In the genomic region with DNA sequence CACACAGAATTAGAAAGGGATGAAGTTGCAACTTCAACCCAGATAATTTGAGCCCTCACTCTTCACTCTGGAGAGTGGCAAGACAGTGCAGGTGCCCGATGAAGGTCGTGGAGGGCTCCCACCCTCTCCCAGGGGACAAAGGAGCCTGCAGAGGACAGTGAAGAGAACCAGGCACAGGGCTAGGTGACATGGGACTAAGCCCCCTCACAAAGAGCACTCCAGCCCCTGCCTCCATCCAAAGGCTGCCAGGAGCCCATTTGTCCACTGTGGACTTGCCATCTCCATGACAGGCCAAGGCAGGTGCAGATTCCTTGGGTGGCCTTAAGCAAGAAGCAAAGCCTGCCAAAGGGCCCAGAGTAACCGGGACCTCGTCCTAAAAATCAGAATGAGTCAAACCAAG, we compare ENCODE assay signal across 30 cellular contexts. TPM values are rescaled to one million over a fixed set of nuclear protein-coding genes. Genes with fewer than 3 reads are reported as not detected.
DNase-seq lines count a peak whose midpoint lies in the region; ATAC-seq and TF ChIP-seq lines count a peak whose summit lies in the region.
"Had no signal": no experiment of that assay in that cellular context is flagged by ENCODE, and none has a peak within 500 bp of the region (broad histone marks: within the 10 kb centered on the region; RNA-seq: fewer than 3 reads in every experiment).

No MANE protein-coding gene starts in this region.

- TF ChIP-seq EP300 in gastroesophageal sphincter (IDR thresholded peaks at IDR 0.05): no peak

- H3K4me1 Mint-ChIP-seq in Calu3 (ENCODE audit: low read depth, unreplicated experiment) (peaks cover 52% of the 10 kb centered on the region), T-cell (peaks cover 0 to 7% (median 2%) of the 10 kb centered on the region in 3 donors)
- H3K4me1 Mint-ChIP-seq: activated CD8-positive, alpha-beta memory T cell treated with anti-CD3 and anti-CD28 coated beads, Interleukin-2, amount 10 ng/mL, durations not matched to agents 7 days and 5 days; activated naive CD8-positive, alpha-beta T cell treated with anti-CD3 and anti-CD28 coated beads, Interleukin-2, amount 50 U/mL, for 24 hours had no signal

- no peaks in the 10 kb centered on the region for H3K27me3 ChIP-seq in SJCRH30
- H3K27me3 ChIP-seq in gastroesophageal sphincter: no peaks in the 10 kb centered on the region
- H3K27me3 ChIP-seq in gastrocnemius medialis: no peaks in the 10 kb centered on the region
- H3K27me3 ChIP-seq in dorsolateral prefrontal cortex: no peaks in the 10 kb centered on the region
- H3K27me3 ChIP-seq: left lung, MG63, right lobe of liver, upper lobe of left lung had no signal

- intact Hi-C loops in Calu3 (cut with micrococcal nuclease; ENCODE audit: unreplicated experiment): no loop called here
- intact Hi-C loops in gastrocnemius medialis (cut with DNase I; ENCODE audit: low total_unique reads): loop anchor here (10.0 kb wide), 1 partner anchor 1054 kb away; the partner anchor contains the start of gene SLC2A5
- intact Hi-C loops in dorsolateral prefrontal cortex (cut with DNase I): loop anchor here in 1 of 2 donors (5.0 kb wide), 1 partner anchor 341 kb away; no protein-coding TSS in a partner anchor

- TF ChIP-seq CTCF in Calu3 (IDR thresholded peaks at IDR 0.05; ENCODE audit: unreplicated experiment): no peak
- TF ChIP-seq CTCF in gastroesophageal sphincter (IDR thresholded peaks at IDR 0.05): no peak
- no peak for TF ChIP-seq CTCF in gastrocnemius medialis (IDR thresholded peaks at IDR 0.05 in 4 of 5, conservative IDR thresholded peaks at IDR 0.05 in 1 of 5)
- no peak for TF ChIP-seq CTCF in dorsolateral prefrontal cortex (IDR thresholded peaks at IDR 0.05 in 54 of 56, conservative IDR thresholded peaks at IDR 0.05 in 2 of 56; ENCODE audit: low read depth in 1 of 56, partially characterized antibody in 56 of 56)

- H3K27ac ChIP-seq in SJCRH30: no peak overlapping the region
- H3K27ac ChIP-seq in gastroesophageal sphincter: peak overlapping the region in 3 of 4 donors; percentile 43 to 62 (median 56)
- peak overlapping the region; percentile 76 to 94 (median 88) for H3K27ac ChIP-seq in gastrocnemius medialis
- peak overlapping the region in 3 of 59 donors; percentile 7 to 33 (median 11) for H3K27ac ChIP-seq in dorsolateral prefrontal cortex
- H3K27ac ChIP-seq: left lung, upper lobe of left lung had no signal

- BruUV-seq in Calu3 (replicated peaks; lab: Mats Ljungman, UMichigan): no TSS peak

- H3K4me3 Mint-ChIP-seq in Calu3 (ENCODE audit: low read depth, unreplicated experiment) (no peak overlapping the region), T-cell (no peak overlapping the region)
- H3K4me3 Mint-ChIP-seq: activated CD8-positive, alpha-beta memory T cell treated with anti-CD3 and anti-CD28 coated beads, Interleukin-2, amount 10 ng/mL, durations not matched to agents 7 days and 5 days; activated naive CD8-positive, alpha-beta T cell treated with anti-CD3 and anti-CD28 coated beads, Interleukin-2, amount 50 U/mL, for 24 hours; activated T-cell treated with anti-CD3 and anti-CD28 coated beads, Interleukin-2, amount 50 U/mL, for 4 hours; dendritic cell treated with granulocyte-macrophage colony-stimulating factor and Interleukin-4, amounts not matched to agents 40 ng/mL and 50 ng/mL, for 4 days; memory B cell; T-helper 17 cell had no signal

- H3K36me3 ChIP-seq in SJCRH30 (peaks cover 80% of the 10 kb centered on the region), gastroesophageal sphincter (peaks cover 27 to 74% of the 10 kb centered on the region in 2 donors), gastrocnemius medialis (peaks cover 4 to 29% of the 10 kb centered on the region in 2 donors)

- H3K27ac Mint-ChIP-seq in Calu3 (ENCODE audit: unreplicated experiment) (peak overlapping the region; percentile 35), T-cell (no peak overlapping the region)
- H3K27ac Mint-ChIP-seq: activated CD8-positive, alpha-beta memory T cell treated with anti-CD3 and anti-CD28 coated beads, Interleukin-2, amount 10 ng/mL, durations not matched to agents 7 days and 5 days; activated naive CD8-positive, alpha-beta T cell treated with anti-CD3 and anti-CD28 coated beads, Interleukin-2, amount 50 U/mL, for 24 hours; dendritic cell treated with granulocyte-macrophage colony-stimulating factor and Interleukin-4, amounts not matched to agents 40 ng/mL and 50 ng/mL, for 4 days; memory B cell; T-helper 17 cell had no signal

- ATAC-seq in gastroesophageal sphincter: no peak
- peak; percentile 77 to 90 for ATAC-seq in gastrocnemius medialis
- no peak for ATAC-seq in T-cell (replicated peaks in 1 of 4)
- no peak for ATAC-seq in HG03135 (IDR thresholded peaks at IDR 0.05; ENCODE audit: unreplicated experiment)
- ATAC-seq: activated CD8-positive, alpha-beta memory T cell treated with anti-CD3 and anti-CD28 coated beads, Interleukin-2, amount 10 ng/mL, durations not matched to agents 7 days and 5 days; activated naive CD8-positive, alpha-beta T cell treated with anti-CD3 and anti-CD28 coated beads, Interleukin-2, amount 50 U/mL, for 24 hours; activated T-cell treated with anti-CD3 and anti-CD28 coated beads, Interleukin-2, amount 50 U/mL, for 4 hours; left lung; SK-N-SH treated with all-trans-retinoic acid at 6 μM for 48 hours; T-helper 17 cell had no signal

- TF ChIP-seq POLR2A in gastroesophageal sphincter (IDR thresholded peaks at IDR 0.05) (no peak), gastrocnemius medialis (IDR thresholded peaks at IDR 0.05) (no peak)

- H3K4me3 ChIP-seq in SJCRH30: no peak overlapping the region
- no peak overlapping the region for H3K4me3 ChIP-seq in gastroesophageal sphincter
- no peak overlapping the region for H3K4me3 ChIP-seq in gastrocnemius medialis
- no peak overlapping the region for H3K4me3 ChIP-seq in dorsolateral prefrontal cortex
- H3K4me3 ChIP-seq: left lung, MG63, right lobe of liver, upper lobe of left lung had no signal

- POLR2A ChIA-PET in T-cell (lab: Charles Lee): no interaction called here

- no peaks in the 10 kb centered on the region for H3K27me3 Mint-ChIP-seq in Calu3 (ENCODE audit: unreplicated experiment)
- peaks cover 0 to 3% of the 10 kb centered on the region in 2 donors for H3K27me3 Mint-ChIP-seq in T-cell
- H3K27me3 Mint-ChIP-seq: activated CD8-positive, alpha-beta memory T cell treated with anti-CD3 and anti-CD28 coated beads, Interleukin-2, amount 10 ng/mL, durations not matched to agents 7 days and 5 days; memory B cell had no signal

- in situ Hi-C loops in gastrocnemius medialis (cut with MboI; ENCODE audit: low sequenced_read_pairs in 4 of 4): no loop called here
- in situ Hi-C loops in G401 (cut with HindIII; ENCODE audit: low sequenced_read_pairs): loop anchor here (10.0 kb wide), 1 partner anchor 284 kb away; no protein-coding TSS in a partner anchor

- H3K4me1 ChIP-seq in SJCRH30 (peaks cover 52% of the 10 kb centered on the region), gastroesophageal sphincter (peaks cover 10 to 80% (median 17%) of the 10 kb centered on the region in 3 donors), gastrocnemius medialis (peaks cover 58 to 76% of the 10 kb centered on the region in 2 donors)

- peaks cover 96% of the 10 kb centered on the region for H3K36me3 Mint-ChIP-seq in Calu3 (ENCODE audit: insufficient read depth, unreplicated experiment)
- H3K36me3 Mint-ChIP-seq in T-cell: no peaks in the 10 kb centered on the region
- H3K36me3 Mint-ChIP-seq: activated CD8-positive, alpha-beta memory T cell treated with anti-CD3 and anti-CD28 coated beads, Interleukin-2, amount 10 ng/mL, durations not matched to agents 7 days and 5 days had no signal

- CTCF ChIA-PET in Calu3 (lab: Charles Lee): interaction anchor here (0.7 kb wide), 1 partner anchor 304 kb away, joined by 3 read pairs; no protein-coding TSS in a partner anchor
- CTCF ChIA-PET in T-cell (lab: Charles Lee): interaction anchor here in 1 of 2 donors (0.6 kb wide), 1 partner anchor 192 kb away, joined by 3 read pairs; no protein-coding TSS in a partner anchor

- WGBS in gastroesophageal sphincter (ENCODE audit: low coverage in 1 of 2), 2 donors: 65 to 75% methylated on average over 2 of the region's 4 CpGs

- no peak for DNase-seq in Calu3
- peak; percentile 73 to 83 for DNase-seq in SJCRH30
- DNase-seq in gastrocnemius medialis: peak; percentile 83 to 92
- no peak for DNase-seq in T-cell
- no peak for DNase-seq in dorsolateral prefrontal cortex
- no peak for DNase-seq in G401 (ENCODE audit: low spot score)
- DNase-seq: activated CD4-positive, alpha-beta T cell treated with anti-CD3 and anti-CD28 coated beads, Interleukin-2, amount 50 U/mL, for 4 hours; activated CD8-positive, alpha-beta memory T cell treated with anti-CD3 and anti-CD28 coated beads, Interleukin-2, amount 10 ng/mL, durations not matched to agents 7 days and 5 days; activated naive CD8-positive, alpha-beta T cell treated with anti-CD3 and anti-CD28 coated beads, Interleukin-2, amount 50 U/mL, for 24 hours; activated T-cell treated with anti-CD3 and anti-CD28 coated beads, Interleukin-2, amount 50 U/mL, for 4 hours; central memory CD4-positive, alpha-beta T cell; DMS79 treated with DMSO at 0.1 percent for 48 hours; GF-D8; KBM-7; left lung; MG63; NCI-H1105; NCI-H187 treated with DMSO at 0.1 percent for 48 hours; NCI-H2171; NCI-H510A; posterior cingulate gyrus; stimulated activated CD4-positive, alpha-beta T cell treated with anti-CD3 and anti-CD28 coated beads, Interleukin-4, amount 100 ng/mL, for 24 hours; T-helper 17 cell; upper lobe of left lung had no signal

- no peaks in the 10 kb centered on the region for H3K9me3 Mint-ChIP-seq in Calu3 (ENCODE audit: low read depth, unreplicated experiment)
- no peaks in the 10 kb centered on the region for H3K9me3 Mint-ChIP-seq in T-cell
- H3K9me3 Mint-ChIP-seq: activated naive CD8-positive, alpha-beta T cell treated with anti-CD3 and anti-CD28 coated beads, Interleukin-2, amount 50 U/mL, for 24 hours; activated T-cell treated with anti-CD3 and anti-CD28 coated beads, Interleukin-2, amount 50 U/mL, for 4 hours; dendritic cell treated with granulocyte-macrophage colony-stimulating factor and Interleukin-4, amounts not matched to agents 40 ng/mL and 50 ng/mL, for 4 days; memory B cell had no signal

- H3K9me3 ChIP-seq in SJCRH30 (replicated peaks): no peaks in the 10 kb centered on the region
- H3K9me3 ChIP-seq in gastroesophageal sphincter: no peaks in the 10 kb centered on the region
- no peaks in the 10 kb centered on the region for H3K9me3 ChIP-seq in gastrocnemius medialis
- H3K9me3 ChIP-seq: left lung, MG63, right lobe of liver, upper lobe of left lung had no signal

RNA-seq across cellular contexts. Expression of gene ERRFI1, which starts 15.1 kb away (rescaled TPM):
- total RNA-seq in Calu3 (2022) (74.9 and 83.0 TPM in 2 replicates), gastroesophageal sphincter (100 to 1,000 TPM; 344 to 570 (median 393) TPM), gastrocnemius medialis (100 to 1,000 TPM; 184 to 644 (median 448) TPM), T-cell (1 to 10 TPM; 1.5 to 3.8 (median 2.2) TPM), dorsolateral prefrontal cortex (10 to 100 TPM; 24.9 to 58.2 (median 34.7) TPM)
- total RNA-seq in SJCRH30 (2014; rRNA removed; shearing (Covaris generic)): 197 and 220 TPM in 2 replicates
- total RNA-seq in G401 (2014; rRNA removed; shearing (Covaris generic)): 165 and 229 TPM in 2 replicates

RNA-seq across cellular contexts. Expression of gene PARK7, which starts 49.5 kb away (rescaled TPM):
- 207 and 209 TPM in 2 replicates for total RNA-seq in Calu3 (2022)
- 441 and 456 TPM in 2 replicates for total RNA-seq in SJCRH30 (2014; rRNA removed; shearing (Covaris generic))
- total RNA-seq in gastroesophageal sphincter: 100 to 1,000 TPM; 208 to 250 (median 224) TPM
- 100 to 1,000 TPM; 291 to 370 (median 332) TPM for total RNA-seq in gastrocnemius medialis
- total RNA-seq in T-cell: 100 to 1,000 TPM; 103 to 125 (median 116) TPM
- total RNA-seq in dorsolateral prefrontal cortex: 100 to 1,000 TPM; 184 to 358 (median 294) TPM
- 487 and 504 TPM in 2 replicates for total RNA-seq in G401 (2014; rRNA removed; shearing (Covaris generic))

Comparison
In these comparisons a context has a peak if more than half of its experiments do, and no peak if none do; other contexts are left out.
1. DNase-seq: peak in SJCRH30 (2 of 2) and gastrocnemius medialis (2 of 2); none in Calu3 (single experiment), T-cell (0 of 34), dorsolateral prefrontal cortex (0 of 10) and G401 (single experiment).
2. ATAC-seq: peak in gastrocnemius medialis (2 of 2); none in gastroesophageal sphincter (single experiment), T-cell (0 of 4) and HG03135 (single experiment).
3. RNA of gene ERRFI1, which starts 15.1 kb away (total RNA-seq): 184 to 644 TPM in gastrocnemius medialis, 344 to 570 TPM in gastroesophageal sphincter, 165 to 229 TPM in G401, 197 to 220 TPM in SJCRH30, 74.9 to 83.0 TPM in Calu3 and 24.9 to 58.2 TPM in dorsolateral prefrontal cortex; 1.5 to 3.8 TPM in T-cell; every median in the first group is over 4 times any median in the second.